Comparison of ENCODE assay signal across 21 cellular contexts in the genomic region with DNA sequence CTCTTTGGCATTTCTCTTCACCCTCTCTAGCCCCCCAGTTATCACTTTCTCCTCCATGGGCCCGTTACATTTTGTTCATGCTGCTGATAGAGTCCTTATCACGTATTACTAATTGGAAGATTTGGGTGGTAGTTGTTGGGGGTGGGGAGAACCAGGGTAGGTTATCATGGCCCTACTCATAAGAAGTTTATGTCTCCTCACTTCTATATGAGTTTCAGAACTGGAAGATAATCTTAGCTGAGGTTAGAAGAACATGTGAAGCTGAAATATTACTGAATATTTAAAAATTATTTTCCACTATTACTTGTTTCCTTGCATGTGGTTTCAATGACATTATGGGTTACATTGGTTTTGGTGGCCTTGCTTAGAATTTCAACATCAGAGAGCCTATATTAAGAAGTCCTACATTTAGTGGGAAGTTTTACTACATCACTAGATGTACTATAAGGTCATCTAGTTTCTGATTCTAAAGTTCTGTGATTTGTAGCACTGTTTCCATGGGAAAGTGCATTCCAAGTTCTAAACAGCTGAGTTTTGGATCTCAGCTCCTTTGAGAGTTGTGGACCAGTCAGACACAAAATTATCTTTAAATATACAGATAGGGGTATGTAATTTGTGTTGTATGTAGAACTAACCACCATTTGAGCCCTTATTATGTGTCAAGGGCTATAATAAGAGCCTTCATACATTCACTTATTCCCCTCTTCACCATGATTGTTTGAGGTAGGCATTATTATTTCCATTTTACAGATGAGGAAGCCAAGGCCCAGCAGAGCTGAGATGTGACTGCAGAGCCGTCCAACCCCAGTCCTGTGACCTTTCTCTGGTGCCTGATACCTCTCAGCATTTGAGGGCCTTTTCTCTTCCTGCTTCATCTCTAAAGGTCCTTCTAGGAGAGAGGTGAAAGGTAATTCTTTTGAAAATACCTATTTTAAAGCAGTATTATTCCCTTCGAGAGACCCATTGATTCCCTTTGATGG. TPM values are rescaled to one million over a fixed set of nuclear protein-coding genes. Genes with fewer than 3 reads are reported as not detected.
"Had no signal": no experiment of that assay in that cellular context is flagged by ENCODE, and none has a peak within 500 bp of the region (broad histone marks: within the 10 kb centered on the region; RNA-seq: fewer than 3 reads in every experiment).

No MANE protein-coding gene starts in this region.

- DNase-seq: activated CD4-positive, alpha-beta memory T cell treated with anti-CD3 and anti-CD28 coated beads for 36 hours; activated CD4-positive, alpha-beta T cell treated with anti-CD3 and anti-CD28 coated beads for 48 hours; activated gamma-delta T cell; activated naive CD4-positive, alpha-beta T cell treated with anti-CD3 and anti-CD28 coated beads, Interleukin-2, amount 50 U/mL, for 16 hours; activated T-cell treated with anti-CD3 and anti-CD28 coated beads, Interleukin-2, amount 50 U/mL, for 72 hours; aorta; caudate nucleus; dermis blood vessel endothelial cell; effector CD8-positive, alpha-beta T cell; foreskin keratinocyte; hippocampal formation; kidney glomerular epithelial cell; mesenchymal stem cell; naive thymus-derived CD8-positive, alpha-beta T cell; posterior cingulate gyrus; spleen; stimulated activated CD4-positive, alpha-beta T cell treated with anti-CD3 and anti-CD28 coated beads, Interleukin-4, amount 100 ng/mL, for 1 hour; stimulated activated naive CD4-positive, alpha-beta T cell treated with Interleukin-2 at 50 U/mL for 16 hours had no signal

- H3K4me3 Mint-ChIP-seq: activated CD4-positive, alpha-beta memory T cell treated with anti-CD3 and anti-CD28 coated beads for 36 hours; activated T-cell treated with anti-CD3 and anti-CD28 coated beads, Interleukin-2, amount 50 U/mL, for 72 hours; brain; naive thymus-derived CD8-positive, alpha-beta T cell; neural progenitor cell had no signal

- H3K27me3 ChIP-seq: foreskin keratinocyte, neural progenitor cell, spleen had no signal

- H3K9me3 ChIP-seq: mucosa of descending colon, spleen had no signal

- H3K4me2 ChIP-seq: neural progenitor cell had no signal

- H3K27ac Mint-ChIP-seq: activated CD4-positive, alpha-beta memory T cell treated with anti-CD3 and anti-CD28 coated beads for 36 hours; activated T-cell treated with anti-CD3 and anti-CD28 coated beads, Interleukin-2, amount 50 U/mL, for 72 hours; brain; neural progenitor cell had no signal

- H3K27ac ChIP-seq: foreskin keratinocyte, neural progenitor cell, spleen had no signal

- H3K9me3 Mint-ChIP-seq: activated CD4-positive, alpha-beta memory T cell treated with anti-CD3 and anti-CD28 coated beads for 36 hours; activated T-cell treated with anti-CD3 and anti-CD28 coated beads, Interleukin-2, amount 50 U/mL, for 72 hours; brain; naive thymus-derived CD8-positive, alpha-beta T cell; neural progenitor cell had no signal

- ATAC-seq: activated T-cell treated with anti-CD3 and anti-CD28 coated beads, Interleukin-2, amount 50 U/mL, for 72 hours; foreskin keratinocyte; mucosa of descending colon; naive thymus-derived CD8-positive, alpha-beta T cell had no signal

- H3K27me3 Mint-ChIP-seq: activated CD4-positive, alpha-beta memory T cell treated with anti-CD3 and anti-CD28 coated beads for 36 hours had no signal

- H3K4me1 ChIP-seq: foreskin keratinocyte, neural progenitor cell had no signal

- H3K36me3 ChIP-seq: neural progenitor cell had no signal

- H2AFZ ChIP-seq: neural progenitor cell had no signal

- H3K9ac ChIP-seq: neural progenitor cell had no signal

- H3K4me3 ChIP-seq: mucosa of descending colon, neural progenitor cell, spleen had no signal

- H3K36me3 Mint-ChIP-seq: activated CD4-positive, alpha-beta memory T cell treated with anti-CD3 and anti-CD28 coated beads for 36 hours; brain; naive thymus-derived CD8-positive, alpha-beta T cell had no signal

RNA-seq across cellular contexts. Expression of a gene that starts 37.0 kb away (rescaled TPM):
- total RNA-seq: dermis blood vessel endothelial cell had no signal
- polyA plus RNA-seq: foreskin keratinocyte had no signal
